In the genomic region with DNA sequence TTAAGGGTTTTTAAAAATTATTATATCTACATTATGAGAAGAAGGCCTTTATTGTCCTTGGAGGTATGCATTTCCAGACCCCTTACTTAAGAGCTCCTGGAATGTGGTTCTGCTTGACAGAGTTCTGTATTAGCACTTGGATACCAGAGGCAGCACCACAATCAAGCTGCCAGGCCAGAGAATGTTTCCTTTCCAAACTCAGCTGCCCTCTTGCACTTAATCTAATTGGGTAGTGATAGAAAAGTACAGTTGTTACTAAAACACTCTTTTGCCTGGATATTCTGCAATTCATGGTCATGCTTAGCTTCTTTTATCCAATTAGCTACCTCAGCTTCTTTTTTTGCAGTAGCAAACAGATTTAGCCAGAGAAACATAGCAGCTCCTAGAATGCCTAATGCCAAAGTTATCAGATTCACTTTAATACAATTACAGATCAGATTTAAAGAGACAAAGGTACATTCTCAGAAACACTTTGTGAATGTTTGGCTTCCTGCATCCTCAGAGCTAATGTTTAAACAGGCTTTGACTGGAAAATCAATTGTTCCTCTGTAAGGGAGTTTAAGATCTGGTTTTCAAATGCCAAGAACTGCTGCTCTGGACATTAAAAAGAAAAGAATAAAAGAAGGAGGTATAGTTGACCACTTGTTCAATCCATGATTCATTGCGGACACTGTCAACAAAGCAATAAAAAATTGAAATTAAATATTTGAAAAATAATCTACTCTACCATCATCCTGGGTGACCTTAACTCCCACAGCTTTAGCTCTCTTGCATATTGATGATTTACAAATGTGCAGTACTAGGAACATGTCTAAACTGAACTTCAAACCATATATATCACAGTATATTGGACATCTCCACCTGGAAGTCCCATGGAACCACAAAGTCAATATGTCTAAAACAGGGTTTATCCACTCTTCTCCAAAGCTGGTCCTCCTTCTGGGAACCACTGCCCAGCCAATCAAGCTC, we compare ENCODE assay signal across 1 cellular context.
TF ChIP-seq lines count a peak whose summit lies in the region.

No MANE protein-coding gene starts in this region.

TF ChIP-seq in liver, 16 proteins besides CTCF, POLR2A, EP300 and RAD21 (continued from another document):
- TF ChIP-seq ZBTB33 (IDR thresholded peaks at IDR 0.05) (peak; percentile 21), HNF4A (conservative IDR thresholded peaks at IDR 0.05) (peak; percentile 22 to 32), SP1 (IDR thresholded peaks at IDR 0.05) (peak; percentile 30)
- TF ChIP-seq, protein P1, sequence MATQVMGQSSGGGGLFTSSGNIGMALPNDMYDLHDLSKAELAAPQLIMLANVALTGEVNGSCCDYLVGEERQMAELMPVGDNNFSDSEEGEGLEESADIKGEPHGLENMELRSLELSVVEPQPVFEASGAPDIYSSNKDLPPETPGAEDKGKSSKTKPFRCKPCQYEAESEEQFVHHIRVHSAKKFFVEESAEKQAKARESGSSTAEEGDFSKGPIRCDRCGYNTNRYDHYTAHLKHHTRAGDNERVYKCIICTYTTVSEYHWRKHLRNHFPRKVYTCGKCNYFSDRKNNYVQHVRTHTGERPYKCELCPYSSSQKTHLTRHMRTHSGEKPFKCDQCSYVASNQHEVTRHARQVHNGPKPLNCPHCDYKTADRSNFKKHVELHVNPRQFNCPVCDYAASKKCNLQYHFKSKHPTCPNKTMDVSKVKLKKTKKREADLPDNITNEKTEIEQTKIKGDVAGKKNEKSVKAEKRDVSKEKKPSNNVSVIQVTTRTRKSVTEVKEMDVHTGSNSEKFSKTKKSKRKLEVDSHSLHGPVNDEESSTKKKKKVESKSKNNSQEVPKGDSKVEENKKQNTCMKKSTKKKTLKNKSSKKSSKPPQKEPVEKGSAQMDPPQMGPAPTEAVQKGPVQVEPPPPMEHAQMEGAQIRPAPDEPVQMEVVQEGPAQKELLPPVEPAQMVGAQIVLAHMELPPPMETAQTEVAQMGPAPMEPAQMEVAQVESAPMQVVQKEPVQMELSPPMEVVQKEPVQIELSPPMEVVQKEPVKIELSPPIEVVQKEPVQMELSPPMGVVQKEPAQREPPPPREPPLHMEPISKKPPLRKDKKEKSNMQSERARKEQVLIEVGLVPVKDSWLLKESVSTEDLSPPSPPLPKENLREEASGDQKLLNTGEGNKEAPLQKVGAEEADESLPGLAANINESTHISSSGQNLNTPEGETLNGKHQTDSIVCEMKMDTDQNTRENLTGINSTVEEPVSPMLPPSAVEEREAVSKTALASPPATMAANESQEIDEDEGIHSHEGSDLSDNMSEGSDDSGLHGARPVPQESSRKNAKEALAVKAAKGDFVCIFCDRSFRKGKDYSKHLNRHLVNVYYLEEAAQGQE (IDR thresholded peaks at IDR 0.05): no peak
